15 cellular contexts compared by ENCODE assay signal in the genomic region with DNA sequence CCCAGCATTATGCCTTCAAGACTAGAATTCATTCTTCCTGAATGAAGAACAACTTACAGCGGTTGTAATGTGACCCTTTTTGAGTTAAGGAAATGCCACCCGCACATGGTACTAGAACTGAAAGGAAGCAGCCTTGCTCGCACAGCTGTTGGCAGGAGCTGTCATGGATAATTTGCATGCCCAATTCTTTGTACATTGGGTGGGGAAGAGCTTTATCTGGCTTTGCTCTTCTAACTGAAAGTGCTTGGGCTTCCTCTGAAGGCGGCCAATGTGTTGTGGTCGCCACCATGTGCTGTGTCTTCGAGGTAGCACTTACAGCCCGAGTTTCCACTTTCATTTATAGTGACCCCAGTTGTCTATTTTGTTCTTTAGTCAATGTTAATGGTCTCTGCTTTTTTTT. TPM values are rescaled to one million over a fixed set of nuclear protein-coding genes. Genes with fewer than 3 reads are reported as not detected.
A peak's percentile ranks its signal among the peaks of the same experiment; 100 is the strongest.
DNase-seq lines count a peak whose midpoint lies in the region; ATAC-seq and TF ChIP-seq lines count a peak whose summit lies in the region.
"Had no signal": no experiment of that assay in that cellular context is flagged by ENCODE, and none has a peak within 500 bp of the region (broad histone marks: within the 10 kb centered on the region; RNA-seq: fewer than 3 reads in every experiment).

No MANE protein-coding gene starts in this region.

- peaks cover 12% of the 10 kb centered on the region for H3K4me1 Mint-ChIP-seq in activated naive CD4-positive, alpha-beta T cell treated with anti-CD3 and anti-CD28 coated beads, Interleukin-2, amount 50 U/mL, for 24 hours

- POLR2A ChIA-PET in OCI-LY7 (lab: Charles Lee) = interaction anchor here (0.6 to 1.7 kb wide), 6 partner anchors 22 to 201 kb away, joined by 3 to 6 read pairs (median 4); no protein-coding TSS in a partner anchor

- intact Hi-C loops in OCI-LY7 (cut with micrococcal nuclease; ENCODE audit: unreplicated experiment) (loop anchor here (1.0 kb wide), 1 partner anchor 55 kb away; no protein-coding TSS in a partner anchor), testis (cut with DNase I; ENCODE audit: low total_unique reads) (no loop called here), Right ventricle myocardium superior (cut with DNase I) (no loop called here)

- peak; percentile 40 for ATAC-seq in HG02678 (IDR thresholded peaks at IDR 0.05; ENCODE audit: unreplicated experiment)
- no peak for ATAC-seq in Right ventricle myocardium superior (ENCODE audit: poor library complexity)
- ATAC-seq: A549 had no signal

- H2AFZ ChIP-seq in OCI-LY7 (ENCODE audit: low read length) = no peak overlapping the region; the same call in 1 of the 2 replicates

- no peaks in the 10 kb centered on the region for H3K27me3 Mint-ChIP-seq in activated naive CD4-positive, alpha-beta T cell treated with anti-CD3 and anti-CD28 coated beads, Interleukin-2, amount 50 U/mL, for 24 hours

- CTCF ChIA-PET in OCI-LY7 (lab: Charles Lee; ENCODE audit: unreplicated experiment) = no interaction called here

- H3K4me2 ChIP-seq in OCI-LY7 (ENCODE audit: low read length) = peak overlapping the region; percentile 61
- H3K4me2 ChIP-seq: A549 had no signal

- no peak overlapping the region for H3K4me3 Mint-ChIP-seq in activated naive CD4-positive, alpha-beta T cell treated with anti-CD3 and anti-CD28 coated beads, Interleukin-2, amount 50 U/mL, for 24 hours

- BruUV-seq in OCI-LY7 (replicated peaks; lab: Mats Ljungman, UMichigan) = no TSS peak

- no peak for TF ChIP-seq POLR2A in testis (IDR thresholded peaks at IDR 0.05)

- H4K20me1 ChIP-seq in OCI-LY7 (ENCODE audit: insufficient read depth, low read length) = no peaks in the 10 kb centered on the region

- WGBS in testis, 2 donors = 85 to 98% methylated on average over 7 of the region's 7 CpGs

- no peaks in the 10 kb centered on the region for H3K36me3 Mint-ChIP-seq in activated naive CD4-positive, alpha-beta T cell treated with anti-CD3 and anti-CD28 coated beads, Interleukin-2, amount 50 U/mL, for 24 hours

- no peaks in the 10 kb centered on the region for H3K9me2 ChIP-seq in OCI-LY7 (ENCODE audit: insufficient read depth, low read length)

- H3K4me3 ChIP-seq in OCI-LY7 (ENCODE audit: low read depth, low read length, poor library complexity, severe bottlenecking) = no peak overlapping the region
- no peak overlapping the region for H3K4me3 ChIP-seq in testis
- H3K4me3 ChIP-seq: A549, Peyer's patch, tibial nerve had no signal

- H3K9me3 ChIP-seq in OCI-LY7 (ENCODE audit: low read length) = no peaks in the 10 kb centered on the region
- no peaks in the 10 kb centered on the region for H3K9me3 ChIP-seq in testis
- H3K9me3 ChIP-seq: A549, Peyer's patch, tibial nerve had no signal

- no peaks in the 10 kb centered on the region for H3K9me3 Mint-ChIP-seq in activated naive CD4-positive, alpha-beta T cell treated with anti-CD3 and anti-CD28 coated beads, Interleukin-2, amount 50 U/mL, for 24 hours

- H3K27ac Mint-ChIP-seq in activated naive CD4-positive, alpha-beta T cell treated with anti-CD3 and anti-CD28 coated beads, Interleukin-2, amount 50 U/mL, for 24 hours = peak overlapping the region; percentile 41

- H3K4me1 ChIP-seq in OCI-LY7 (ENCODE audit: insufficient read depth, low read length, poor library complexity, severe bottlenecking) (peaks cover 47% of the 10 kb centered on the region), testis (peaks cover 10% of the 10 kb centered on the region)

- TF ChIP-seq CTCF in OCI-LY7 (conservative IDR thresholded peaks at IDR 0.05; ENCODE audit: low read length) (peak; percentile 25; the same call in 1 of the 2 replicates), testis (IDR thresholded peaks at IDR 0.05) (no peak)

- DNase-seq in activated naive CD4-positive, alpha-beta T cell treated with Interleukin-2 at 50 U/mL for 16 hours = no peak
- peak; percentile 82 for DNase-seq in OCI-LY7 (ENCODE audit: low spot score)
- DNase-seq in hypothalamus (lab: John Stamatoyannopoulos, UW) = no peak
- DNase-seq in testis = no peak
- DNase-seq in NOMO-1 (lab: John Stamatoyannopoulos, UW; ENCODE audit: unreplicated experiment in 2 of 2) = no peak
- no peak for DNase-seq in Right ventricle myocardium superior
- DNase-seq: dermis blood vessel endothelial cell, DMS79, H7, T-helper 9 cell had no signal

- no peaks in the 10 kb centered on the region for H3K27me3 ChIP-seq in testis
- H3K27me3 ChIP-seq: Peyer's patch, tibial nerve had no signal

- H3K36me3 ChIP-seq in OCI-LY7 (ENCODE audit: insufficient read depth, low read length) (peaks cover 53% of the 10 kb centered on the region), testis (ENCODE audit: low read depth, missing control alignments) (no peaks in the 10 kb centered on the region)
- H3K36me3 ChIP-seq: Peyer's patch, tibial nerve had no signal

- H3K27ac ChIP-seq in OCI-LY7 (ENCODE audit: low read depth, low read length, poor library complexity, severe bottlenecking) (peak overlapping the region; percentile 57), testis (no peak overlapping the region)
- H3K27ac ChIP-seq: A549, Peyer's patch, tibial nerve had no signal

- no peaks in the 10 kb centered on the region for H3K79me2 ChIP-seq in OCI-LY7 (ENCODE audit: insufficient read depth, low read depth, low read length)

RNA-seq across cellular contexts. Expression of a gene that starts 3.4 kb away (rescaled TPM):
- total RNA-seq in OCI-LY7 (2014; rRNA removed; shearing (Covaris generic)) = 13.4 and 23.2 TPM in 2 replicates
- total RNA-seq in OCI-LY7 (2022) = 34.0 and 36.1 TPM in 2 replicates
- 10 to 100 TPM; 16.3 to 17.6 TPM for total RNA-seq in testis
- polyA plus RNA-seq in testis (ENCODE audit: insufficient read depth, low read depth, low replicate concordance) = 32.2 TPM
- 4.1 TPM for total RNA-seq in Right ventricle myocardium superior
